Comparison of ENCODE assay signal across 9 cellular contexts in genomic region chr20:23995905-23996666, GRCh38. TPM values are rescaled to one million over a fixed set of nuclear protein-coding genes. Genes with fewer than 3 reads are reported as not detected.
DNase-seq lines count a peak whose midpoint lies in the region; ATAC-seq, FAIRE-seq and TF ChIP-seq lines count a peak whose summit lies in the region.
"Had no signal": no experiment of that assay in that cellular context is flagged by ENCODE, and none has a peak within 500 bp of the region (broad histone marks: within the 10 kb centered on the region; RNA-seq: fewer than 3 reads in every experiment).

No MANE protein-coding gene starts in this region.

- no peak for TF ChIP-seq POLR2A in A549 (IDR thresholded peaks at IDR 0.05; ENCODE audit: low read length)

- peak in 1 of 2 experiments; percentile 58; a peak in 3 of 6 replicates for ATAC-seq in A549
- ATAC-seq in activated T-cell treated with anti-CD3 and anti-CD28 coated beads, Interleukin-2, amount 50 U/mL, for 72 hours (replicated peaks in 1 of 2) = no peak
- ATAC-seq in GM19328 (IDR thresholded peaks at IDR 0.05; ENCODE audit: unreplicated experiment) = no peak
- ATAC-seq in GM18502 (IDR thresholded peaks at IDR 0.05; ENCODE audit: poor library complexity, unreplicated experiment) = no peak

- in situ Hi-C loops in GM13976 (cut with MboI; ENCODE audit: low sequenced_read_pairs, unreplicated experiment) = no loop called here

- DNase-seq in A549 (ENCODE audit: low read depth in 1 of 2, low spot score in 1 of 2) (peak in 1 of 2 experiments; percentile 42), GM13976 (ENCODE audit: low spot score) (peak; percentile 53), OCI-M1 (lab: John Stamatoyannopoulos, UW) (peak; percentile 65), glomerular visceral epithelial cell (ENCODE audit: extremely low spot score) (peak; percentile 48), putamen (ENCODE audit: low spot score) (peak; percentile 13)
- DNase-seq in activated T-cell treated with anti-CD3 and anti-CD28 coated beads, Interleukin-2, amount 50 U/mL, for 72 hours = peak; percentile 55 to 58

- H3K4me1 ChIP-seq in A549 = no peaks in the 10 kb centered on the region

- H3K9me3 Mint-ChIP-seq in activated T-cell treated with anti-CD3 and anti-CD28 coated beads, Interleukin-2, amount 50 U/mL, for 72 hours = no peaks in the 10 kb centered on the region

- H3K9me3 ChIP-seq in A549 = no peaks in the 10 kb centered on the region

- H3K27me3 Mint-ChIP-seq in activated T-cell treated with anti-CD3 and anti-CD28 coated beads, Interleukin-2, amount 50 U/mL, for 72 hours (ENCODE audit: low read depth) = no peaks in the 10 kb centered on the region

- no peak for TF ChIP-seq EP300 in A549 (IDR thresholded peaks at IDR 0.05)

- 42% methylated on average over 11 of the region's 11 CpGs for WGBS in A549 (ENCODE audit: missing lambda C conversion rate)

- no peak overlapping the region for H3K27ac ChIP-seq in A549

- TF ChIP-seq RAD21 in A549 (conservative IDR thresholded peaks at IDR 0.05 in 1 of 2, IDR thresholded peaks at IDR 0.05 in 1 of 2) = peak; percentile 67 to 68

- no peaks in the 10 kb centered on the region for H3K4me1 Mint-ChIP-seq in activated T-cell treated with anti-CD3 and anti-CD28 coated beads, Interleukin-2, amount 50 U/mL, for 72 hours (ENCODE audit: low read depth)

- FAIRE-seq in A549 (lab: Jason Lieb, UNC) = no peak

- POLR2A ChIA-PET in A549 (lab: Yijun Ruan, JAX) = no interaction called here

- H3K4me2 ChIP-seq in A549 = no peak overlapping the region

- H3K4me3 Mint-ChIP-seq in activated T-cell treated with anti-CD3 and anti-CD28 coated beads, Interleukin-2, amount 50 U/mL, for 72 hours = no peak overlapping the region

- no peak overlapping the region for H3K27ac Mint-ChIP-seq in activated T-cell treated with anti-CD3 and anti-CD28 coated beads, Interleukin-2, amount 50 U/mL, for 72 hours

- TF ChIP-seq CTCF in A549 (IDR thresholded peaks at IDR 0.05) (peak; percentile 86), GM13976 (IDR thresholded peaks at IDR 0.05; ENCODE audit: borderline replicate concordance, control extremely low read depth, extremely low read depth, insufficient read depth, missing control alignments) (peak; percentile 60)

- no peak overlapping the region for H3K4me3 ChIP-seq in A549

- CTCF ChIA-PET in A549 (lab: Yijun Ruan, JAX) = interaction anchor here (0.7 to 2.2 kb wide), 23 partner anchors 11 to 936 kb away, joined by 3 to 7 read pairs (median 3); no protein-coding TSS in a partner anchor

- H3K36me3 Mint-ChIP-seq in activated T-cell treated with anti-CD3 and anti-CD28 coated beads, Interleukin-2, amount 50 U/mL, for 72 hours (ENCODE audit: insufficient read depth in 2 of 2) = no peaks in the 10 kb centered on the region

TF ChIP-seq in A549, 52 proteins besides CTCF, POLR2A, EP300 and RAD21:
- TF ChIP-seq ZC3H11A (IDR thresholded peaks at IDR 0.05) = no peak
- TF ChIP-seq RARB (CRISPR knock-in tag; IDR thresholded peaks at IDR 0.05) = no peak
- TF ChIP-seq CHD2 (IDR thresholded peaks at IDR 0.05; ENCODE audit: low read length, partially characterized antibody) = no peak
- no peak for TF ChIP-seq GATA3 (IDR thresholded peaks at IDR 0.05; ENCODE audit: borderline replicate concordance)
- no peak for TF ChIP-seq USF2 (IDR thresholded peaks at IDR 0.05)
- no peak for TF ChIP-seq ATOH8 (CRISPR knock-in tag; IDR thresholded peaks at IDR 0.05; ENCODE audit: low read depth)
- TF ChIP-seq SREBF2 (IDR thresholded peaks at IDR 0.05) = no peak
- TF ChIP-seq SMC3 (IDR thresholded peaks at IDR 0.05) = peak; percentile 71

RNA-seq across cellular contexts. Expression of gene GGTLC1, which starts 7.5 kb away (rescaled TPM):
- polyA plus RNA-seq in A549 (2011; rRNA removed) (not detected in 2 replicates), A549 (2017; fragmentation: RNase III; extraction: RNeasy Plus Mini Kit Qiagen cat#74134 plus additional on column Dnase treatment) (not detected in 3 replicates)
- polyA plus RNA-seq in A549 (2012; cell fraction: cytosol; rRNA removed) = not detected in 2 replicates
- not detected in 2 replicates for polyA plus RNA-seq in A549 (2012; cell fraction: nucleus; rRNA removed)
- not detected in 2 replicates for polyA minus RNA-seq in A549 (2011; rRNA and poly(A)+ RNA removed)
- not detected for total RNA-seq in activated T-cell treated with anti-CD3 and anti-CD28 coated beads, Interleukin-2, amount 50 U/mL, for 72 hours
- total RNA-seq: mononuclear cell had no signal
